19 cellular contexts compared by ENCODE assay signal in the genomic region with DNA sequence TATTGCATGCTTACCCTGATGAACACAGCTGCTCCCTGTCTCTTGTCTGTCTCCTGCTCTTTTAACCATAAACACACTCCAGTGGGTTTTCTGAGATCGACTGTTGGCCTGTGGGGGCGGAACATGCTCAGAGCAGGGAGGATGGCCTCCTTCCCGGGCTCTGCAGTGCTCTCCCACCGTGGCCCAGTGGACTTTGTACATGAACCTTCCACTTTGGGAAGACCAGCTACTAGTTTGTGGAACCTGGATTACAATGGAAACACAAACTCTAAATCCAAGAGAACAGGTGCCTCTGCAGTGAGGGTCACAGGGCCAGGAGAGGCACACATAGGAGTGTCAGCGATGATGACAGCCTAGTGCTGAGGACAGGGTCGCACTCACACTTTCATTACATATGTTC. TPM values are rescaled to one million over a fixed set of nuclear protein-coding genes. Genes with fewer than 3 reads are reported as not detected.
DNase-seq lines count a peak whose midpoint lies in the region; ATAC-seq and TF ChIP-seq lines count a peak whose summit lies in the region.
"Had no signal": no experiment of that assay in that cellular context is flagged by ENCODE, and none has a peak within 500 bp of the region (broad histone marks: within the 10 kb centered on the region; RNA-seq: fewer than 3 reads in every experiment).

No MANE protein-coding gene starts in this region.

- H3K27me3 Mint-ChIP-seq in stimulated activated naive CD8-positive, alpha-beta T cell treated with anti-CD3 and anti-CD28 coated beads, Interleukin-15, Interleukin-2, amounts not matched to agents 100 ng/mL and 50 ng/mL, for 24 hours, result no peaks in the 10 kb centered on the region
- H3K27me3 Mint-ChIP-seq in activated T-helper 1 cell treated with anti-CD3 and anti-CD28 coated beads, Interleukin-12 subunit alpha, Interleukin-12 subunit beta, Interleukin-2, Interleukin-4 antibody, amounts not matched to agents 30 ng/mL and 10 ng/mL and 1 ng/mL, durations not matched to agents 14 hours and 24 hours and 36 hours (ENCODE audit: insufficient read depth), result no peaks in the 10 kb centered on the region
- no peaks in the 10 kb centered on the region for H3K27me3 Mint-ChIP-seq in type B pancreatic cell
- H3K27me3 Mint-ChIP-seq: activated B cell treated with CpG ODN at 0.5 μM for 24 hours; stimulated activated naive CD8-positive, alpha-beta T cell treated with anti-CD3 and anti-CD28 coated beads, Interleukin-15, amount 100 ng/mL, for 72 hours had no signal

- TF ChIP-seq RAD21 in liver (IDR thresholded peaks at IDR 0.05), result peak; percentile 56 to 61

- H3K27ac ChIP-seq in liver (ENCODE audit: low read depth in 1 of 2, low read length in 2 of 2), result peak overlapping the region; percentile 28 to 74
- H3K27ac ChIP-seq: brain microvascular endothelial cell, pancreas had no signal

- intact Hi-C loops in activated T-helper 1 cell treated with anti-CD3 and anti-CD28 coated beads, Interleukin-12 subunit alpha, Interleukin-12 subunit beta, Interleukin-2, Interleukin-4 antibody, amounts not matched to agents 30 ng/mL and 10 ng/mL and 1 ng/mL, durations not matched to agents 14 hours and 24 hours and 36 hours (cut with micrococcal nuclease), result no loop called here

- no peak overlapping the region for H3K4me3 ChIP-seq in liver (ENCODE audit: low read depth in 1 of 3, low read length in 3 of 3)
- H3K4me3 ChIP-seq: pancreas, transverse colon had no signal

- peak overlapping the region; percentile 45 for H3K27ac Mint-ChIP-seq in stimulated activated naive CD8-positive, alpha-beta T cell treated with anti-CD3 and anti-CD28 coated beads, Interleukin-15, Interleukin-2, amounts not matched to agents 100 ng/mL and 50 ng/mL, for 24 hours
- H3K27ac Mint-ChIP-seq in activated T-helper 1 cell treated with anti-CD3 and anti-CD28 coated beads, Interleukin-12 subunit alpha, Interleukin-12 subunit beta, Interleukin-2, Interleukin-4 antibody, amounts not matched to agents 30 ng/mL and 10 ng/mL and 1 ng/mL, durations not matched to agents 14 hours and 24 hours and 36 hours, result peak overlapping the region; percentile 42
- peak overlapping the region; percentile 64 for H3K27ac Mint-ChIP-seq in type B pancreatic cell
- H3K27ac Mint-ChIP-seq: T-helper 2 cell treated with Interferon-gamma antibody and Interleukin-4, amounts not matched to agents 5 μg/mL and 100 μg/mL, for 36 hours had no signal

- peak overlapping the region in 1 of 2 donors; percentile 47 for H3K9ac ChIP-seq in liver (ENCODE audit: low read depth in 1 of 2, low read length in 2 of 2)

- no peaks in the 10 kb centered on the region for H3K9me3 ChIP-seq in liver (ENCODE audit: control insufficient read depth in 4 of 4, low read length in 3 of 4)
- H3K9me3 ChIP-seq: pancreas, transverse colon had no signal

- 32% methylated on average over 6 of the region's 6 CpGs for WGBS in liver

- ATAC-seq in stimulated activated naive CD8-positive, alpha-beta T cell treated with anti-CD3 and anti-CD28 coated beads, Interleukin-15, Interleukin-2, amounts not matched to agents 100 U/mL and 50 U/mL, for 24 hours, result no peak
- ATAC-seq in GM21526 (IDR thresholded peaks at IDR 0.05; ENCODE audit: low FRiP score, unreplicated experiment), result no peak
- ATAC-seq: stimulated activated naive CD8-positive, alpha-beta T cell treated with anti-CD3 and anti-CD28 coated beads, Interleukin-15, amount 100 ng/mL, for 72 hours had no signal

- no peak overlapping the region for H3K4me3 Mint-ChIP-seq in stimulated activated naive CD8-positive, alpha-beta T cell treated with anti-CD3 and anti-CD28 coated beads, Interleukin-15, Interleukin-2, amounts not matched to agents 100 ng/mL and 50 ng/mL, for 24 hours
- no peak overlapping the region for H3K4me3 Mint-ChIP-seq in activated T-helper 1 cell treated with anti-CD3 and anti-CD28 coated beads, Interleukin-12 subunit alpha, Interleukin-12 subunit beta, Interleukin-2, Interleukin-4 antibody, amounts not matched to agents 30 ng/mL and 10 ng/mL and 1 ng/mL, durations not matched to agents 14 hours and 24 hours and 36 hours
- no peak overlapping the region for H3K4me3 Mint-ChIP-seq in type B pancreatic cell
- H3K4me3 Mint-ChIP-seq: activated B cell treated with CpG ODN at 0.5 μM for 24 hours; T-helper 2 cell treated with Interferon-gamma antibody and Interleukin-4, amounts not matched to agents 5 μg/mL and 100 μg/mL, for 36 hours had no signal

- peaks cover 8 to 28% (median 17%) of the 10 kb centered on the region in 4 donors for H3K4me1 ChIP-seq in liver (ENCODE audit: control insufficient read depth in 4 of 4, insufficient read depth in 4 of 4, low read length in 3 of 4)

- peaks cover 0 to 4% (median 4%) of the 10 kb centered on the region in 4 donors for H3K36me3 ChIP-seq in liver (ENCODE audit: control insufficient read depth in 4 of 4, insufficient read depth in 3 of 4, low read depth in 1 of 4, low read length in 3 of 4)
- H3K36me3 ChIP-seq: pancreas had no signal

- H3K27me3 ChIP-seq in liver (ENCODE audit: control insufficient read depth in 4 of 4, insufficient read depth in 4 of 4, low read length in 3 of 4), result no peaks in the 10 kb centered on the region
- H3K27me3 ChIP-seq: brain microvascular endothelial cell, pancreas, transverse colon had no signal

- H3K4me1 Mint-ChIP-seq in stimulated activated naive CD8-positive, alpha-beta T cell treated with anti-CD3 and anti-CD28 coated beads, Interleukin-15, Interleukin-2, amounts not matched to agents 100 ng/mL and 50 ng/mL, for 24 hours (ENCODE audit: low read depth), result peaks cover 42% of the 10 kb centered on the region
- peaks cover 54% of the 10 kb centered on the region for H3K4me1 Mint-ChIP-seq in activated T-helper 1 cell treated with anti-CD3 and anti-CD28 coated beads, Interleukin-12 subunit alpha, Interleukin-12 subunit beta, Interleukin-2, Interleukin-4 antibody, amounts not matched to agents 30 ng/mL and 10 ng/mL and 1 ng/mL, durations not matched to agents 14 hours and 24 hours and 36 hours (ENCODE audit: low read depth)
- H3K4me1 Mint-ChIP-seq in type B pancreatic cell (ENCODE audit: unreplicated experiment), result peaks cover 8% of the 10 kb centered on the region

- H3K9me3 Mint-ChIP-seq in stimulated activated naive CD8-positive, alpha-beta T cell treated with anti-CD3 and anti-CD28 coated beads, Interleukin-15, Interleukin-2, amounts not matched to agents 100 ng/mL and 50 ng/mL, for 24 hours, result no peaks in the 10 kb centered on the region
- no peaks in the 10 kb centered on the region for H3K9me3 Mint-ChIP-seq in activated T-helper 1 cell treated with anti-CD3 and anti-CD28 coated beads, Interleukin-12 subunit alpha, Interleukin-12 subunit beta, Interleukin-2, Interleukin-4 antibody, amounts not matched to agents 30 ng/mL and 10 ng/mL and 1 ng/mL, durations not matched to agents 14 hours and 24 hours and 36 hours
- H3K9me3 Mint-ChIP-seq in type B pancreatic cell, result no peaks in the 10 kb centered on the region
- H3K9me3 Mint-ChIP-seq: activated B cell treated with CpG ODN at 0.5 μM for 24 hours; stimulated activated naive CD8-positive, alpha-beta T cell treated with anti-CD3 and anti-CD28 coated beads, Interleukin-15, amount 100 ng/mL, for 72 hours had no signal

- DNase-seq in stimulated activated naive CD8-positive, alpha-beta T cell treated with anti-CD3 and anti-CD28 coated beads, Interleukin-15, Interleukin-2, amounts not matched to agents 100 U/mL and 50 U/mL, for 24 hours, result no peak
- no peak for DNase-seq in activated T-helper 1 cell treated with anti-CD3 and anti-CD28 coated beads, Interleukin-12 subunit alpha, Interleukin-12 subunit beta, Interleukin-2, Interleukin-4 antibody, amounts not matched to agents 30 ng/mL and 10 ng/mL and 1 ng/mL, durations not matched to agents 14 hours and 24 hours and 36 hours (ENCODE audit: low spot score)
- DNase-seq in type B pancreatic cell (ENCODE audit: extremely low spot score, unreplicated experiment) (no peak), NCI-H2029 (lab: John Stamatoyannopoulos, UW) (no peak), islet precursor cell (no peak)
- DNase-seq: activated B cell treated with CpG ODN at 0.5 μM for 24 hours; brain microvascular endothelial cell; cortex of kidney; mammary epithelial cell; NCI-H1105; NCI-H2081 treated with DMSO at 0.1 percent for 48 hours; NCI-H446; stimulated activated naive CD8-positive, alpha-beta T cell treated with anti-CD3 and anti-CD28 coated beads, Interleukin-15, amount 100 ng/mL, for 72 hours; transverse colon had no signal

- H3K36me3 Mint-ChIP-seq in stimulated activated naive CD8-positive, alpha-beta T cell treated with anti-CD3 and anti-CD28 coated beads, Interleukin-15, Interleukin-2, amounts not matched to agents 100 ng/mL and 50 ng/mL, for 24 hours (ENCODE audit: low read depth), result peaks cover 26% of the 10 kb centered on the region
- H3K36me3 Mint-ChIP-seq in activated T-helper 1 cell treated with anti-CD3 and anti-CD28 coated beads, Interleukin-12 subunit alpha, Interleukin-12 subunit beta, Interleukin-2, Interleukin-4 antibody, amounts not matched to agents 30 ng/mL and 10 ng/mL and 1 ng/mL, durations not matched to agents 14 hours and 24 hours and 36 hours (ENCODE audit: low read depth), result peaks cover 37% of the 10 kb centered on the region
- peaks cover 9% of the 10 kb centered on the region for H3K36me3 Mint-ChIP-seq in type B pancreatic cell

- TF ChIP-seq CTCF in liver (IDR thresholded peaks at IDR 0.05; ENCODE audit: low read depth, low read length, missing input control) (no peak), type B pancreatic cell (conservative IDR thresholded peaks at IDR 0.05) (no peak)

TF ChIP-seq in liver, 16 proteins besides CTCF, POLR2A, EP300 and RAD21 (continues in another document):
- TF ChIP-seq FOXA2 (IDR thresholded peaks at IDR 0.05) (peak; percentile 53), HNF4G (IDR thresholded peaks at IDR 0.05) (peak; percentile 94)
- TF ChIP-seq, protein P1, sequence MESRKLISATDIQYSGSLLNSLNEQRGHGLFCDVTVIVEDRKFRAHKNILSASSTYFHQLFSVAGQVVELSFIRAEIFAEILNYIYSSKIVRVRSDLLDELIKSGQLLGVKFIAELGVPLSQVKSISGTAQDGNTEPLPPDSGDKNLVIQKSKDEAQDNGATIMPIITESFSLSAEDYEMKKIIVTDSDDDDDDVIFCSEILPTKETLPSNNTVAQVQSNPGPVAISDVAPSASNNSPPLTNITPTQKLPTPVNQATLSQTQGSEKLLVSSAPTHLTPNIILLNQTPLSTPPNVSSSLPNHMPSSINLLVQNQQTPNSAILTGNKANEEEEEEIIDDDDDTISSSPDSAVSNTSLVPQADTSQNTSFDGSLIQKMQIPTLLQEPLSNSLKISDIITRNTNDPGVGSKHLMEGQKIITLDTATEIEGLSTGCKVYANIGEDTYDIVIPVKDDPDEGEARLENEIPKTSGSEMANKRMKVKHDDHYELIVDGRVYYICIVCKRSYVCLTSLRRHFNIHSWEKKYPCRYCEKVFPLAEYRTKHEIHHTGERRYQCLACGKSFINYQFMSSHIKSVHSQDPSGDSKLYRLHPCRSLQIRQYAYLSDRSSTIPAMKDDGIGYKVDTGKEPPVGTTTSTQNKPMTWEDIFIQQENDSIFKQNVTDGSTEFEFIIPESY (IDR thresholded peaks at IDR 0.05), result peak; percentile 92

RNA-seq across cellular contexts. Expression of gene KLF13, which starts 56.5 kb away (rescaled TPM):
- 129 and 137 TPM in 2 replicates for total RNA-seq in activated T-helper 1 cell treated with anti-CD3 and anti-CD28 coated beads, Interleukin-12 subunit alpha, Interleukin-12 subunit beta, Interleukin-2, Interleukin-4 antibody, amounts not matched to agents 30 ng/mL and 10 ng/mL and 1 ng/mL, durations not matched to agents 14 hours and 24 hours and 36 hours
- 10 to 100 TPM; 64.6 to 77.1 TPM for total RNA-seq in liver
- 10 to 100 TPM; 17.4 to 50.5 TPM for polyA plus RNA-seq in liver
- total RNA-seq in type B pancreatic cell (ENCODE audit: low replicate concordance), result 38.6 and 58.2 TPM in 2 replicates
